ENCODE assay signal across 14 cellular contexts in the genomic region with DNA sequence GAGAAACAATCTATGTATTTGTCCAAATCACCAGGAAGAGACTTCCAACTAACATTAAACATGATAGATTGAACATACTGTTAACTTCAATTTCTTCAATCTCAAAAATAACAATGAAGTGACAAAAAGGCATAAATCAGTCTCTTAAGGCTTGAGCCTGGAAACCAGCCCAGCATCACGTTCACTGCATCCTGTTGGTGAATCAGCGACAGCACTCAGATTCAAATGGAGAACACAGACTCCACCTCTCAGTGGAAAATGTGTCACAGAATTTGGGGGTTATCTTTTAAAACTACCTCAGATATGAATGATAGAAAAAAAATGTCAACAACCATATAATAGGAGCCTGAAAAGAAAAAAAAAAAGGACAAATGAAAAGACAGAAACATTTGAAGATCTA.
DNase-seq lines count a peak whose midpoint lies in the region; TF ChIP-seq lines count a peak whose summit lies in the region.
"Had no signal": no experiment of that assay in that cellular context is flagged by ENCODE, and none has a peak within 500 bp of the region (broad histone marks: within the 10 kb centered on the region; RNA-seq: fewer than 3 reads in every experiment).

No MANE protein-coding gene starts in this region.

- intact Hi-C loops in mammary epithelial cell (cut with micrococcal nuclease) = no loop called here

- H4K12ac ChIP-seq in trophoblast cell (ENCODE audit: low read depth, low read length) = no peak overlapping the region

- H3K9ac ChIP-seq in mammary epithelial cell (ENCODE audit: insufficient read depth, low read length) = no peak overlapping the region
- H3K9ac ChIP-seq in trophoblast cell (ENCODE audit: low read length) = no peak overlapping the region
- H3K9ac ChIP-seq: BLaER1 had no signal

- H3K14ac ChIP-seq in trophoblast cell (ENCODE audit: low read length) = no peak overlapping the region

- H3K27ac ChIP-seq in mammary epithelial cell (ENCODE audit: insufficient read depth, low read depth, low read length) (no peak overlapping the region), trophoblast cell (ENCODE audit: low read depth, low read length) (no peak overlapping the region)
- H3K27ac ChIP-seq: BLaER1, epithelial cell of prostate, HL-60, WERI-Rb-1 had no signal

- no peak overlapping the region for H4K8ac ChIP-seq in trophoblast cell (ENCODE audit: low read depth, low read length)

- no peak overlapping the region for H2AFZ ChIP-seq in mammary epithelial cell (ENCODE audit: low read depth, low read length)
- no peak overlapping the region for H2AFZ ChIP-seq in trophoblast cell (ENCODE audit: insufficient read depth, low read length, poor library complexity)

- H2BK12ac ChIP-seq in trophoblast cell (ENCODE audit: low read length) = no peak overlapping the region

- no peaks in the 10 kb centered on the region for H3K9me3 ChIP-seq in mammary epithelial cell (replicated peaks; ENCODE audit: insufficient read depth, low read length)
- no peaks in the 10 kb centered on the region for H3K9me3 ChIP-seq in trophoblast cell (ENCODE audit: insufficient read depth, low read depth, low read length)

- no peak overlapping the region for H3K4me2 ChIP-seq in mammary epithelial cell (ENCODE audit: insufficient read depth, low read depth, low read length)
- H3K4me2 ChIP-seq in trophoblast cell (ENCODE audit: low read length) = no peak overlapping the region
- H3K4me2 ChIP-seq: BLaER1 had no signal

- no peak overlapping the region for H2BK120ac ChIP-seq in trophoblast cell (ENCODE audit: insufficient read depth, low read length, poor library complexity)

- in situ Hi-C loops in mammary epithelial cell (cut with MboI; ENCODE audit: low sequenced_read_pairs in 2 of 2) = no loop called here

- H4K91ac ChIP-seq in trophoblast cell (ENCODE audit: low read depth, low read length) = no peak overlapping the region

- WGBS in mammary epithelial cell (ENCODE audit: low coverage, missing lambda C conversion rate) = 29% methylated on average over 2 of the region's 2 CpGs
- no CpG with 5 or more reads among the region's 2 CpGs for WGBS in trophoblast cell (ENCODE audit: extremely low coverage, insufficient coverage, insufficient read length)

- H2AK5ac ChIP-seq in trophoblast cell (ENCODE audit: low read length) = no peak overlapping the region

- peak; percentile 15 for DNase-seq in activated T-cell treated with anti-CD3 and anti-CD28 coated beads for 48 hours (ENCODE audit: low read depth)
- DNase-seq in activated T-cell treated with anti-CD3 and anti-CD28 coated beads, Interleukin-2, amount 50 U/mL, for 1 hour = no peak
- DNase-seq in NCI-H226 = peak; percentile 57
- peak; percentile 18 for DNase-seq in mammary epithelial cell
- DNase-seq in renal cortical epithelial cell (ENCODE audit: low read depth) = peak; percentile 32
- DNase-seq in activated gamma-delta T cell (lab: John Stamatoyannopoulos, UW) = no peak
- no peak for DNase-seq in trophoblast cell
- DNase-seq in NCI-H1436 (lab: John Stamatoyannopoulos, UW) = no peak
- DNase-seq: anterior cingulate cortex, NCI-H1417, WERI-Rb-1 had no signal

- no peak overlapping the region for H3K23ac ChIP-seq in trophoblast cell (ENCODE audit: low read length)

- H3K27me3 ChIP-seq in mammary epithelial cell (ENCODE audit: insufficient read depth, low read length) (no peaks in the 10 kb centered on the region), trophoblast cell (ENCODE audit: insufficient read depth, low read length) (no peaks in the 10 kb centered on the region)
- H3K27me3 ChIP-seq: BLaER1 had no signal

- H3K18ac ChIP-seq in trophoblast cell (ENCODE audit: low read length) = no peak overlapping the region

- H3K4me3 ChIP-seq in mammary epithelial cell (replicated peaks in 1 of 3; ENCODE audit: insufficient read depth in 1 of 3, low read depth in 2 of 3, low read length in 3 of 3) (no peak overlapping the region), trophoblast cell (ENCODE audit: low read depth, low read length) (no peak overlapping the region)
- H3K4me3 ChIP-seq: BLaER1 had no signal

- H3K4ac ChIP-seq in trophoblast cell (ENCODE audit: low read depth, low read length) = no peak overlapping the region

- dilution Hi-C loops in mammary epithelial cell (cut with HindIII; ENCODE audit: low sequenced_read_pairs) = no loop called here

- no peaks in the 10 kb centered on the region for H3K79me1 ChIP-seq in trophoblast cell (ENCODE audit: low read length)

- TF ChIP-seq CTCF in mammary epithelial cell (conservative IDR thresholded peaks at IDR 0.05 in 1 of 2, IDR thresholded peaks at IDR 0.05 in 1 of 2; ENCODE audit: extremely low read depth in 1 of 2, insufficient read depth in 1 of 2, low read depth in 1 of 2, low read length in 2 of 2) = no peak

- no peaks in the 10 kb centered on the region for H3K79me2 ChIP-seq in mammary epithelial cell (ENCODE audit: insufficient read depth, low read length)
- no peaks in the 10 kb centered on the region for H3K79me2 ChIP-seq in trophoblast cell (ENCODE audit: control insufficient read depth, insufficient read depth, low read length, poor library complexity)

- H3K4me1 ChIP-seq in mammary epithelial cell (ENCODE audit: insufficient read depth, low read length) = no peaks in the 10 kb centered on the region
- peaks cover 0 to 2% of the 10 kb centered on the region in 2 experiments for H3K4me1 ChIP-seq in trophoblast cell (ENCODE audit: control insufficient read depth in 1 of 2, insufficient read depth in 2 of 2, low read length in 2 of 2)
- H3K4me1 ChIP-seq: BLaER1 had no signal

- no peak overlapping the region for H2BK5ac ChIP-seq in trophoblast cell (ENCODE audit: low read depth, low read length, poor library complexity)

- no TSS peak for BruUV-seq in mammary epithelial cell (replicated peaks; lab: Mats Ljungman, UMichigan)

- no peaks in the 10 kb centered on the region for H4K20me1 ChIP-seq in mammary epithelial cell (ENCODE audit: insufficient read depth, low read length)
- H4K20me1 ChIP-seq: BLaER1 had no signal

- H3K36me3 ChIP-seq in mammary epithelial cell (ENCODE audit: insufficient read depth, low read length) = no peaks in the 10 kb centered on the region
- H3K36me3 ChIP-seq in trophoblast cell (ENCODE audit: control insufficient read depth in 1 of 2, insufficient read depth in 2 of 2, low read length in 2 of 2) = no peaks in the 10 kb centered on the region
- H3K36me3 ChIP-seq: BLaER1, WERI-Rb-1 had no signal

- CTCF ChIA-PET in mammary epithelial cell (lab: Charles Lee; ENCODE audit: low non-redundant PET) = no interaction called here

Comparison
In these comparisons a context has a peak if more than half of its experiments do, and no peak if none do; other contexts are left out.
1. DNase-seq: peak in activated T-cell treated with anti-CD3 and anti-CD28 coated beads for 48 hours (single experiment), NCI-H226 (single experiment), mammary epithelial cell (single experiment) and renal cortical epithelial cell (single experiment); none in activated T-cell treated with anti-CD3 and anti-CD28 coated beads, Interleukin-2, amount 50 U/mL, for 1 hour (single experiment), activated gamma-delta T cell (single experiment), trophoblast cell (0 of 2) and NCI-H1436 (single experiment).